23 cellular contexts compared by ENCODE assay signal in the genomic region with DNA sequence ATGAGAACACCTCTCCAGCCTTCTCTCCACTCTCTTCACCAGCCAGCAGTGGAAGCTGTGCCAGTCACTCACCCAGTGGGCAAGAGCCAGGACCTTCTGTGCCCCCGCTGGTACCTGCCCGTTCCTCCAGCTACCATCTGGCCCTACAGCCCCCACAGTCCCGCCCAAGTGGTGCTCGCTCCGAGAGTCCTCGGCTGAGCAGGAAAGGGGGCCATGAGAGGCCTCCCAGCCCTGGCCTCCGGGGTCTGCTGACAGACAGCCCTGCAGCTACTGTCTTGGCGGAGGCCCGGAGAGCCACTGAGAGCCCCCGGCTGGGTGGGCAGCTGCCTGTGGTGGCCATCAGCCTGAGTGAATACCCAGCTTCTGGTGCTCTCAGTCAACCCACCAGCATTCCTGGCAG. TPM values are rescaled to one million over a fixed set of nuclear protein-coding genes. Genes with fewer than 3 reads are reported as not detected.
DNase-seq lines count a peak whose midpoint lies in the region; ATAC-seq and TF ChIP-seq lines count a peak whose summit lies in the region.
"Had no signal": no experiment of that assay in that cellular context is flagged by ENCODE, and none has a peak within 500 bp of the region (broad histone marks: within the 10 kb centered on the region; RNA-seq: fewer than 3 reads in every experiment).

No MANE protein-coding gene starts in this region.

- peaks cover 29% of the 10 kb centered on the region for H3K79me2 ChIP-seq in mammary epithelial cell (ENCODE audit: insufficient read depth, low read length)

- CTCF ChIA-PET in IMR-90 (lab: Yijun Ruan, JAX), result no interaction called here
- CTCF ChIA-PET in mammary epithelial cell (lab: Charles Lee; ENCODE audit: low non-redundant PET), result no interaction called here

- intact Hi-C loops in IMR-90 (cut with micrococcal nuclease) (no loop called here), mammary epithelial cell (cut with micrococcal nuclease) (no loop called here), head of caudate nucleus (cut with DNase I) (no loop called here)

- POLR2A ChIA-PET in IMR-90 (lab: Charles Lee; ENCODE audit: unreplicated experiment), result no interaction called here

- in situ Hi-C loops in IMR-90 (cut with MboI; ENCODE audit: low sequenced_read_pairs) (no loop called here), mammary epithelial cell (cut with MboI; ENCODE audit: low sequenced_read_pairs in 2 of 2) (no loop called here)

- no peak for TF ChIP-seq POLR2A in IMR-90 (IDR thresholded peaks at IDR 0.05; ENCODE audit: low read depth, low read length)

- H3K4me2 ChIP-seq in IMR-90 (ENCODE audit: low read depth, low read length) (no peak overlapping the region), mammary epithelial cell (ENCODE audit: insufficient read depth, low read depth, low read length) (no peak overlapping the region)
- H3K4me2 ChIP-seq: A549; BLaER1 treated with 17β-estradiol and CSF1 and Interleukin-3, amounts not matched to agents 10 nM and 100 nM; GM23338 had no signal

- DNase-seq in IMR-90 (no peak), adipocyte (ENCODE audit: low read depth) (no peak), right atrium auricular region (ENCODE audit: low spot score) (no peak), mammary epithelial cell (no peak), head of caudate nucleus (no peak), DMS153 treated with DMSO at 0.1 percent for 48 hours (lab: John Stamatoyannopoulos, UW; ENCODE audit: unreplicated experiment) (no peak)
- DNase-seq: AML-193; CD4-positive, alpha-beta T cell; DMS53; H9; KG1; MG63; NCI-H2029; NCI-H446; NCI-H524 treated with DMSO at 0.1 percent for 48 hours; NCI-H82; NK-92 treated with Interleukin-12 subunit alpha and Interleukin-12 subunit beta, amount 100 ng/mL, for 24 hours; PC-3; SHP77 had no signal

- 84% methylated on average over 8 of the region's 10 CpGs; no CpG with 5 or more reads in 1 of the 2 experiments for WGBS in IMR-90 (ENCODE audit: extremely low coverage in 2 of 2, insufficient read length in 1 of 2), 2 experiments
- 100% methylated on average over 2 of the region's 10 CpGs for WGBS in mammary epithelial cell (ENCODE audit: low coverage, missing lambda C conversion rate)

- H2BK120ac ChIP-seq in IMR-90 (ENCODE audit: low read depth, low read length), result no peak overlapping the region

- H2AK9ac ChIP-seq in IMR-90 (replicated peaks; ENCODE audit: low read depth, low read length, poor library complexity), result no peak overlapping the region

- H3K9me3 ChIP-seq in IMR-90 (ENCODE audit: control insufficient read depth, insufficient read depth, low read length), result no peaks in the 10 kb centered on the region
- no peaks in the 10 kb centered on the region for H3K9me3 ChIP-seq in adipocyte (ENCODE audit: control insufficient read depth, low read length)
- no peaks in the 10 kb centered on the region for H3K9me3 ChIP-seq in right atrium auricular region
- no peaks in the 10 kb centered on the region for H3K9me3 ChIP-seq in subcutaneous abdominal adipose tissue (ENCODE audit: control insufficient read depth in 5 of 5, low read length in 5 of 5)
- no peaks in the 10 kb centered on the region for H3K9me3 ChIP-seq in mammary epithelial cell (replicated peaks; ENCODE audit: insufficient read depth, low read length)
- H3K9me3 ChIP-seq: A549; BLaER1 treated with 17β-estradiol and CSF1 and Interleukin-3, amounts not matched to agents 10 nM and 100 nM; MG63 had no signal

- no peak overlapping the region for H3K4ac ChIP-seq in IMR-90 (ENCODE audit: low read depth, low read length)

- H3K27ac ChIP-seq in IMR-90 (ENCODE audit: insufficient read depth, low read length) (no peak overlapping the region), right atrium auricular region (peak overlapping the region; percentile 68 to 86), subcutaneous abdominal adipose tissue (ENCODE audit: low read depth, low read length) (peak overlapping the region; percentile 45), mammary epithelial cell (ENCODE audit: insufficient read depth, low read depth, low read length) (no peak overlapping the region)
- H3K27ac ChIP-seq: A549; BLaER1 treated with 17β-estradiol and CSF1 and Interleukin-3, amounts not matched to agents 10 nM and 100 nM had no signal

- no peak overlapping the region for H2AK5ac ChIP-seq in IMR-90 (ENCODE audit: low read depth, low read length)

- H4K8ac ChIP-seq in IMR-90 (ENCODE audit: low read depth in 2 of 2, low read length in 2 of 2), result no peak overlapping the region

- H3K14ac ChIP-seq in IMR-90 (replicated peaks; ENCODE audit: low read depth, low read length), result no peak overlapping the region

- peaks cover 74% of the 10 kb centered on the region for H3K36me3 ChIP-seq in IMR-90 (ENCODE audit: control insufficient read depth, insufficient read depth, low read length)
- peaks cover 82% of the 10 kb centered on the region for H3K36me3 ChIP-seq in adipocyte (ENCODE audit: control insufficient read depth, insufficient read depth, low read length, severe bottlenecking)
- H3K36me3 ChIP-seq in right atrium auricular region, result peaks cover 75% of the 10 kb centered on the region
- H3K36me3 ChIP-seq in subcutaneous abdominal adipose tissue (ENCODE audit: control insufficient read depth in 5 of 5, insufficient read depth in 5 of 5, low read length in 5 of 5), result peaks cover 0 to 89% (median 80%) of the 10 kb centered on the region in 5 donors
- peaks cover 19% of the 10 kb centered on the region for H3K36me3 ChIP-seq in mammary epithelial cell (ENCODE audit: insufficient read depth, low read length)

- H3K4me3 ChIP-seq in IMR-90 (ENCODE audit: insufficient read depth, low read depth, low read length) (no peak overlapping the region), adipocyte (ENCODE audit: low read length) (no peak overlapping the region), right atrium auricular region (no peak overlapping the region), subcutaneous abdominal adipose tissue (ENCODE audit: low read depth in 1 of 5, low read length in 5 of 5) (no peak overlapping the region), mammary epithelial cell (replicated peaks in 1 of 3; ENCODE audit: insufficient read depth in 1 of 3, low read depth in 2 of 3, low read length in 3 of 3) (no peak overlapping the region)
- H3K4me3 ChIP-seq: A549; BLaER1 treated with 17β-estradiol and CSF1 and Interleukin-3, amounts not matched to agents 10 nM and 100 nM; GM23338; MG63 had no signal

- no peak overlapping the region for H3K23ac ChIP-seq in IMR-90 (ENCODE audit: low read depth, low read length)

- H3K79me1 ChIP-seq in IMR-90 (ENCODE audit: low read depth in 1 of 2, low read length in 2 of 2), result peaks cover 37 to 92% of the 10 kb centered on the region in 2 experiments

- no peak overlapping the region for H2BK20ac ChIP-seq in IMR-90 (ENCODE audit: low read depth, low read length)

- no peak overlapping the region for H2AFZ ChIP-seq in IMR-90 (replicated peaks; ENCODE audit: low read length, poor library complexity)
- H2AFZ ChIP-seq in mammary epithelial cell (ENCODE audit: low read depth, low read length), result no peak overlapping the region
- H2AFZ ChIP-seq: GM23338 had no signal

- H2BK5ac ChIP-seq in IMR-90 (ENCODE audit: low read depth, low read length, poor library complexity, severe bottlenecking), result no peak overlapping the region

- TF ChIP-seq CTCF in IMR-90 (conservative IDR thresholded peaks at IDR 0.05; ENCODE audit: low read depth, low read length) (no peak), right atrium auricular region (IDR thresholded peaks at IDR 0.05) (no peak), mammary epithelial cell (conservative IDR thresholded peaks at IDR 0.05 in 1 of 2, IDR thresholded peaks at IDR 0.05 in 1 of 2; ENCODE audit: extremely low read depth in 1 of 2, insufficient read depth in 1 of 2, low read depth in 1 of 2, low read length in 2 of 2) (no peak)

- H3K56ac ChIP-seq in IMR-90 (ENCODE audit: extremely low read depth, insufficient read depth, low read length), result no peak overlapping the region

- H3K18ac ChIP-seq in IMR-90 (ENCODE audit: low read depth, low read length), result no peak overlapping the region

- H4K5ac ChIP-seq in IMR-90 (ENCODE audit: low read depth, low read length), result no peak overlapping the region

- ATAC-seq in IMR-90 (ENCODE audit: low read depth), result no peak
- ATAC-seq: A549, GM23338, PC-3 had no signal

- dilution Hi-C loops in IMR-90 (cut with HindIII; ENCODE audit: low sequenced_read_pairs, unreplicated experiment) (no loop called here), mammary epithelial cell (cut with HindIII; ENCODE audit: low sequenced_read_pairs) (no loop called here)

- H4K91ac ChIP-seq in IMR-90 (ENCODE audit: insufficient read depth, low read depth, low read length), result no peak overlapping the region

- no peak overlapping the region for H2BK15ac ChIP-seq in IMR-90 (ENCODE audit: low read depth, low read length)

- H3K4me1 ChIP-seq in IMR-90 (ENCODE audit: control insufficient read depth, insufficient read depth, low read length) (peaks cover 11% of the 10 kb centered on the region), adipocyte (ENCODE audit: control insufficient read depth, insufficient read depth, low read length) (peaks cover 49% of the 10 kb centered on the region), right atrium auricular region (peaks cover 0 to 76% of the 10 kb centered on the region in 2 donors), subcutaneous abdominal adipose tissue (ENCODE audit: control insufficient read depth in 5 of 5, insufficient read depth in 5 of 5, low read length in 5 of 5) (peaks cover 10 to 93% (median 84%) of the 10 kb centered on the region in 5 donors), mammary epithelial cell (ENCODE audit: insufficient read depth, low read length) (peaks cover 58% of the 10 kb centered on the region)

- H3K9ac ChIP-seq in IMR-90 (ENCODE audit: low read depth, low read length) (no peak overlapping the region), adipocyte (ENCODE audit: low read length) (peak overlapping the region; percentile 12), subcutaneous abdominal adipose tissue (ENCODE audit: low read length in 5 of 5) (no peak overlapping the region), mammary epithelial cell (ENCODE audit: insufficient read depth, low read length) (no peak overlapping the region)
- H3K9ac ChIP-seq: BLaER1 treated with 17β-estradiol and CSF1 and Interleukin-3, amounts not matched to agents 10 nM and 100 nM had no signal

- TF ChIP-seq RAD21 in IMR-90 (IDR thresholded peaks at IDR 0.05; ENCODE audit: low read length), result no peak

- BruUV-seq in IMR-90 (replicated peaks; lab: Mats Ljungman, UMichigan), result TSS peak; percentile 58
- BruUV-seq in mammary epithelial cell (replicated peaks; lab: Mats Ljungman, UMichigan), result no TSS peak

- H3K9me1 ChIP-seq in IMR-90 (ENCODE audit: insufficient read depth, low read length), result peaks cover 28% of the 10 kb centered on the region

- H3K27me3 ChIP-seq in IMR-90 (ENCODE audit: control insufficient read depth, insufficient read depth, low read length), result no peaks in the 10 kb centered on the region
- H3K27me3 ChIP-seq in adipocyte (replicated peaks; ENCODE audit: control insufficient read depth, insufficient read depth, low read length), result no peaks in the 10 kb centered on the region
- no peaks in the 10 kb centered on the region for H3K27me3 ChIP-seq in right atrium auricular region
- no peaks in the 10 kb centered on the region for H3K27me3 ChIP-seq in subcutaneous abdominal adipose tissue (ENCODE audit: control insufficient read depth in 5 of 5, insufficient read depth in 4 of 5, low read length in 5 of 5)
- H3K27me3 ChIP-seq in mammary epithelial cell (ENCODE audit: insufficient read depth, low read length), result no peaks in the 10 kb centered on the region
- H3K27me3 ChIP-seq: BLaER1 treated with 17β-estradiol and CSF1 and Interleukin-3, amounts not matched to agents 10 nM and 100 nM; MG63 had no signal

- H4K20me1 ChIP-seq in IMR-90 (ENCODE audit: insufficient read depth, low read length) (peaks cover 79% of the 10 kb centered on the region), mammary epithelial cell (ENCODE audit: insufficient read depth, low read length) (no peaks in the 10 kb centered on the region)

RNA-seq across cellular contexts. Expression of a gene that starts 20.2 kb away (rescaled TPM):
- total RNA-seq in IMR-90 (2012; rRNA removed) (40.0 and 41.7 TPM in 2 replicates), right atrium auricular region (100 to 1,000 TPM; 102 to 105 TPM), mammary epithelial cell (100 to 1,000 TPM in 1 of 2 donors, 10 to 100 TPM in 1; 62.8 to 198 TPM)
- polyA plus RNA-seq in IMR-90 (2012; rRNA removed) (90.4 and 96.4 TPM in 2 replicates), mammary epithelial cell (54.1 TPM)
- 60.4 and 83.0 TPM in 2 replicates for polyA plus RNA-seq in IMR-90 (2012; cell fraction: cytosol; rRNA removed)
- polyA plus RNA-seq in IMR-90 (2012; cell fraction: nucleus; rRNA removed; ENCODE audit: low replicate concordance), result 350 and 414 TPM in 2 replicates
- 101 TPM for polyA minus RNA-seq in mammary epithelial cell

RNA-seq across cellular contexts. Expression of a gene that starts 51.9 kb away (rescaled TPM):
- total RNA-seq in IMR-90 (2012; rRNA removed), result not detected in 2 replicates
- not detected in 2 replicates for polyA plus RNA-seq in IMR-90 (2012; rRNA removed)
- not detected in 2 replicates for polyA plus RNA-seq in IMR-90 (2012; cell fraction: cytosol; rRNA removed)
- polyA plus RNA-seq in IMR-90 (2012; cell fraction: nucleus; rRNA removed; ENCODE audit: low replicate concordance), result not detected in 2 replicates
- not detected for total RNA-seq in right atrium auricular region
- under 1 TPM in 1 of 2 donors, not detected in 1; 0.33 TPM for total RNA-seq in mammary epithelial cell
- not detected for polyA plus RNA-seq in mammary epithelial cell
- polyA minus RNA-seq in mammary epithelial cell, result not detected
- total RNA-seq: CD4-positive, alpha-beta T cell; GM23338; H9; PC-3 had no signal

RNA-seq across cellular contexts. Expression of a gene that starts 55.4 kb away (rescaled TPM):
- total RNA-seq in IMR-90 (2012; rRNA removed) (148 and 176 TPM in 2 replicates), right atrium auricular region (100 to 1,000 TPM; 103 to 111 TPM), mammary epithelial cell (100 to 1,000 TPM; 115 to 155 TPM)
- polyA plus RNA-seq in IMR-90 (2012; rRNA removed) (212 and 215 TPM in 2 replicates), mammary epithelial cell (181 TPM)
- 47.6 and 72.9 TPM in 2 replicates for polyA plus RNA-seq in IMR-90 (2012; cell fraction: cytosol; rRNA removed)
- polyA plus RNA-seq in IMR-90 (2012; cell fraction: nucleus; rRNA removed; ENCODE audit: low replicate concordance), result 17.0 and 104 TPM in 2 replicates
- polyA minus RNA-seq in mammary epithelial cell, result 114 TPM

Comparison
In these comparisons a context has a peak if more than half of its experiments do, and no peak if none do; other contexts are left out.
1. H3K27ac ChIP-seq: peak in right atrium auricular region (2 of 2) and subcutaneous abdominal adipose tissue (single experiment); none in IMR-90 (single experiment) and mammary epithelial cell (single experiment).